Comparison of ENCODE assay signal across 6 cellular contexts in the genomic region with DNA sequence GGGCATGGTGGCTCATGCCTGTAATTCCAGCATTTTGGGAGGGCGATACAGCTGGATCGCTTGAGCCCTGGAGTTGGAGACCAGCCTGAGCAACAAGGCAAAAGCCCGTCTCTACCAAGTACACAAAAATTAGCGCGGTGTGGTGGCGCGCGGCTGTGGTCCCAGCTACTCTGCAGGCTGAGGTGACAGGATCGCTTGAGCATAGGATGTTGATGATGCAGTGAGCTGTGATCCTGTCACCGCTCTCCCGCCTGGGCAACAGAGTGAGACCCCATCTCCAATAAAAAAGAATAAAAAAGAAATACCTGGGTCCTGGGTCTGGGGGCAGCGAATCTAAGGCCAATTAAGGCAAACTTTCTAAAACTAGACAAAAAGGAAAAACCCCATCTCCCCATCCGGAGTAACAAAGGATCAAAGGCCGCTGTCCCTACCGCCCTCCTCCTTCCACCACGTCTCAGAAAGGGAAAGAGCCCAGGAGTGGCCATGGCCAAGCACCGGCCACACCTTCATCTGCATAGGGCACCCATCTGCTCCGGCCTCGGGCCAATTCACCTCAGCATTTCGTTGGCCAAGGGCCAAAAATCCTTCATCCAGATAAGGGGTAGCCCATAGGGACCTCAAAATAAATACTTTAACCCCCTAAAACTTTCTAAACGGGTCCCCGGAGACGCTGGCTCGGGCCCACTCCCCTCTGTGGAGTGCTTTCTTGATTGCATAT. TPM values are rescaled to one million over a fixed set of nuclear protein-coding genes. Genes with fewer than 3 reads are reported as not detected.
A peak's percentile ranks its signal among the peaks of the same experiment; 100 is the strongest.
DNase-seq lines count a peak whose midpoint lies in the region; ATAC-seq and TF ChIP-seq lines count a peak whose summit lies in the region.

No MANE protein-coding gene starts in this region.

- 49% methylated on average over 20 of the region's 24 CpGs for WGBS in right lobe of liver (ENCODE audit: insufficient coverage, low coverage, low lambda C conversion rate, missing lambda C conversion rate)

- intact Hi-C loops in activated T-helper 1 cell treated with anti-CD3 and anti-CD28 coated beads, Interleukin-12 subunit alpha, Interleukin-12 subunit beta, Interleukin-2, Interleukin-4 antibody, amounts not matched to agents 30 ng/mL and 10 ng/mL and 1 ng/mL, durations not matched to agents 14 hours and 24 hours and 36 hours (cut with micrococcal nuclease), result loop anchor here (1.0 to 2.0 kb wide), 11 partner anchors 26 to 627 kb away; a partner anchor contains a TSS
- intact Hi-C loops in right lobe of liver (cut with DNase I), result no loop called here

- H3K27ac Mint-ChIP-seq in HFFc6, result peak overlapping the region; percentile 93
- peak overlapping the region; percentile 87 for H3K27ac Mint-ChIP-seq in activated T-helper 1 cell treated with anti-CD3 and anti-CD28 coated beads, Interleukin-12 subunit alpha, Interleukin-12 subunit beta, Interleukin-2, Interleukin-4 antibody, amounts not matched to agents 30 ng/mL and 10 ng/mL and 1 ng/mL, durations not matched to agents 14 hours and 24 hours and 36 hours

- H3K36me3 ChIP-seq in right lobe of liver, result no peaks in the 10 kb centered on the region

- peak in 3 of 4 donors; percentile 5 to 31 (median 24) for ATAC-seq in right lobe of liver

- H3K4me1 Mint-ChIP-seq in HFFc6 (ENCODE audit: low read depth), result peaks cover 5% of the 10 kb centered on the region; the same call in 1 of the 2 replicates
- H3K4me1 Mint-ChIP-seq in activated T-helper 1 cell treated with anti-CD3 and anti-CD28 coated beads, Interleukin-12 subunit alpha, Interleukin-12 subunit beta, Interleukin-2, Interleukin-4 antibody, amounts not matched to agents 30 ng/mL and 10 ng/mL and 1 ng/mL, durations not matched to agents 14 hours and 24 hours and 36 hours (ENCODE audit: low read depth), result peaks cover 4% of the 10 kb centered on the region

- H3K9me3 ChIP-seq in right lobe of liver, result no peaks in the 10 kb centered on the region

- peak overlapping the region in 2 of 3 donors; percentile 56 to 62 for H3K27ac ChIP-seq in right lobe of liver

- no peaks in the 10 kb centered on the region for H3K27me3 ChIP-seq in right lobe of liver

- H3K9me3 Mint-ChIP-seq in HFFc6, result peaks cover 25% of the 10 kb centered on the region
- H3K9me3 Mint-ChIP-seq in activated T-helper 1 cell treated with anti-CD3 and anti-CD28 coated beads, Interleukin-12 subunit alpha, Interleukin-12 subunit beta, Interleukin-2, Interleukin-4 antibody, amounts not matched to agents 30 ng/mL and 10 ng/mL and 1 ng/mL, durations not matched to agents 14 hours and 24 hours and 36 hours, result peaks cover 25% of the 10 kb centered on the region

- no peak for TF ChIP-seq POLR2A in right lobe of liver (IDR thresholded peaks at IDR 0.05)

- H3K4me1 ChIP-seq in right lobe of liver, result no peaks in the 10 kb centered on the region

- 0 out of 2 replicates have a peak, but pooled peaks cover 3% of the 10 kb centered on the region for H3K27me3 Mint-ChIP-seq in HFFc6 (ENCODE audit: insufficient read depth)
- no peaks in the 10 kb centered on the region for H3K27me3 Mint-ChIP-seq in activated T-helper 1 cell treated with anti-CD3 and anti-CD28 coated beads, Interleukin-12 subunit alpha, Interleukin-12 subunit beta, Interleukin-2, Interleukin-4 antibody, amounts not matched to agents 30 ng/mL and 10 ng/mL and 1 ng/mL, durations not matched to agents 14 hours and 24 hours and 36 hours (ENCODE audit: insufficient read depth)

- peak overlapping the region; percentile 92 for H3K4me3 Mint-ChIP-seq in HFFc6
- H3K4me3 Mint-ChIP-seq in activated T-helper 1 cell treated with anti-CD3 and anti-CD28 coated beads, Interleukin-12 subunit alpha, Interleukin-12 subunit beta, Interleukin-2, Interleukin-4 antibody, amounts not matched to agents 30 ng/mL and 10 ng/mL and 1 ng/mL, durations not matched to agents 14 hours and 24 hours and 36 hours, result peak overlapping the region; percentile 92

- TF ChIP-seq CTCF in HFFc6 (IDR thresholded peaks at IDR 0.05) (no peak), right lobe of liver (IDR thresholded peaks at IDR 0.05) (no peak)

- peak overlapping the region; percentile 48 to 66 (median 58) for H3K4me3 ChIP-seq in right lobe of liver

- DNase-seq in AG08395 (ENCODE audit: low spot score) (peak; percentile 20), HFFc6 (no peak), right lobe of liver (peak in 1 of 3 donors; percentile 20), T1000 (lab: John Stamatoyannopoulos, UW) (no peak), GM19240 (ENCODE audit: insufficient read length, low spot score) (no peak)
- no peak for DNase-seq in activated T-helper 1 cell treated with anti-CD3 and anti-CD28 coated beads, Interleukin-12 subunit alpha, Interleukin-12 subunit beta, Interleukin-2, Interleukin-4 antibody, amounts not matched to agents 30 ng/mL and 10 ng/mL and 1 ng/mL, durations not matched to agents 14 hours and 24 hours and 36 hours (ENCODE audit: low spot score)

- H3K36me3 Mint-ChIP-seq in HFFc6 (ENCODE audit: low read depth), result peaks cover 39% of the 10 kb centered on the region
- H3K36me3 Mint-ChIP-seq in activated T-helper 1 cell treated with anti-CD3 and anti-CD28 coated beads, Interleukin-12 subunit alpha, Interleukin-12 subunit beta, Interleukin-2, Interleukin-4 antibody, amounts not matched to agents 30 ng/mL and 10 ng/mL and 1 ng/mL, durations not matched to agents 14 hours and 24 hours and 36 hours (ENCODE audit: low read depth), result peaks cover 24% of the 10 kb centered on the region

RNA-seq across cellular contexts. Expression of a gene that starts 0.8 kb away (rescaled TPM):
- 1 to 10 TPM; 4.7 to 7.3 (median 5.4) TPM for total RNA-seq in HFFc6 (2021; fragmentation: NEBNext Ultra II Directional; extraction: Animal tissue kit (Norgen Biotek cat#: 25700))
- total RNA-seq in activated T-helper 1 cell treated with anti-CD3 and anti-CD28 coated beads, Interleukin-12 subunit alpha, Interleukin-12 subunit beta, Interleukin-2, Interleukin-4 antibody, amounts not matched to agents 30 ng/mL and 10 ng/mL and 1 ng/mL, durations not matched to agents 14 hours and 24 hours and 36 hours, result 10.5 and 11.0 TPM in 2 replicates
- total RNA-seq in right lobe of liver, result 1 to 10 TPM in 3 of 6 experiments, under 1 TPM in 2, not detected in 1; 0.68 to 5.0 (median 1.1) TPM

RNA-seq across cellular contexts. Expression of a gene that starts 26.6 kb away (rescaled TPM):
- total RNA-seq in HFFc6 (2021; fragmentation: NEBNext Ultra II Directional; extraction: Animal tissue kit (Norgen Biotek cat#: 25700)), result 1 to 10 TPM; 2.2 to 3.1 (median 2.8) TPM
- 4.2 and 4.6 TPM in 2 replicates for total RNA-seq in activated T-helper 1 cell treated with anti-CD3 and anti-CD28 coated beads, Interleukin-12 subunit alpha, Interleukin-12 subunit beta, Interleukin-2, Interleukin-4 antibody, amounts not matched to agents 30 ng/mL and 10 ng/mL and 1 ng/mL, durations not matched to agents 14 hours and 24 hours and 36 hours
- total RNA-seq in right lobe of liver, result 1 to 10 TPM in 1 of 6 experiments, under 1 TPM in 5; 0.37 to 2.0 (median 0.76) TPM

RNA-seq across cellular contexts. Expression of a gene that starts 39.2 kb away (rescaled TPM):
- 10 to 100 TPM in 4 of 6 experiments, 1 to 10 TPM in 2; 8.5 to 12.9 (median 11.2) TPM for total RNA-seq in HFFc6 (2021; fragmentation: NEBNext Ultra II Directional; extraction: Animal tissue kit (Norgen Biotek cat#: 25700))
- 16.9 and 18.6 TPM in 2 replicates for total RNA-seq in activated T-helper 1 cell treated with anti-CD3 and anti-CD28 coated beads, Interleukin-12 subunit alpha, Interleukin-12 subunit beta, Interleukin-2, Interleukin-4 antibody, amounts not matched to agents 30 ng/mL and 10 ng/mL and 1 ng/mL, durations not matched to agents 14 hours and 24 hours and 36 hours
- total RNA-seq in right lobe of liver, result 1 to 10 TPM; 1.6 to 4.2 (median 2.9) TPM
